Comparison of ENCODE assay signal across 17 cellular contexts in genomic region chr20:58071991-58072390, GRCh38.
A peak's percentile ranks its signal among the peaks of the same experiment; 100 is the strongest.
DNase-seq lines count a peak whose midpoint lies in the region; ATAC-seq, FAIRE-seq and TF ChIP-seq lines count a peak whose summit lies in the region.
"Had no signal": no experiment of that assay in that cellular context is flagged by ENCODE, and none has a peak within 500 bp of the region (broad histone marks: within the 10 kb centered on the region; RNA-seq: fewer than 3 reads in every experiment).

No MANE protein-coding gene starts in this region.

- H3K27me3 Mint-ChIP-seq in activated CD8-positive, alpha-beta T cell treated with anti-CD3 and anti-CD28 coated beads, Interleukin-2, amount 10 ng/mL, durations not matched to agents 7 days and 5 days (ENCODE audit: low read depth) = peaks cover 4% of the 10 kb centered on the region
- H3K27me3 Mint-ChIP-seq in activated CD8-positive, alpha-beta T cell treated with anti-CD3 and anti-CD28 coated beads for 36 hours = peaks cover 12% of the 10 kb centered on the region

- CTCF ChIA-PET in activated CD8-positive, alpha-beta T cell treated with anti-CD3 and anti-CD28 coated beads, Interleukin-2, amount 10 ng/mL, durations not matched to agents 7 days and 5 days (lab: Charles Lee) = no interaction called here
- CTCF ChIA-PET in activated CD8-positive, alpha-beta T cell treated with anti-CD3 and anti-CD28 coated beads for 36 hours (lab: Charles Lee) = no interaction called here

- peaks cover 8% of the 10 kb centered on the region for H3K4me1 Mint-ChIP-seq in activated CD8-positive, alpha-beta T cell treated with anti-CD3 and anti-CD28 coated beads, Interleukin-2, amount 10 ng/mL, durations not matched to agents 7 days and 5 days (ENCODE audit: low read depth)
- no peaks in the 10 kb centered on the region for H3K4me1 Mint-ChIP-seq in activated CD8-positive, alpha-beta T cell treated with anti-CD3 and anti-CD28 coated beads for 36 hours (ENCODE audit: low read depth)

- H3K27ac ChIP-seq in VCaP (peak overlapping the region; percentile 80), WERI-Rb-1 (no peak overlapping the region)
- H3K27ac ChIP-seq: GM23248 had no signal

- H3K4me3 ChIP-seq in WERI-Rb-1 (ENCODE audit: low read depth, low read length) = no peak overlapping the region
- H3K4me3 ChIP-seq: GM23248 had no signal

- H3K27ac Mint-ChIP-seq in activated CD8-positive, alpha-beta T cell treated with anti-CD3 and anti-CD28 coated beads, Interleukin-2, amount 10 ng/mL, durations not matched to agents 7 days and 5 days = no peak overlapping the region
- H3K27ac Mint-ChIP-seq in activated CD8-positive, alpha-beta T cell treated with anti-CD3 and anti-CD28 coated beads for 36 hours = no peak overlapping the region
- H3K27ac Mint-ChIP-seq: B cell; CD4-positive, alpha-beta T cell had no signal

- no peaks in the 10 kb centered on the region for H3K9me3 Mint-ChIP-seq in activated CD8-positive, alpha-beta T cell treated with anti-CD3 and anti-CD28 coated beads, Interleukin-2, amount 10 ng/mL, durations not matched to agents 7 days and 5 days (ENCODE audit: insufficient read depth)
- no peaks in the 10 kb centered on the region for H3K9me3 Mint-ChIP-seq in activated CD8-positive, alpha-beta T cell treated with anti-CD3 and anti-CD28 coated beads for 36 hours
- H3K9me3 Mint-ChIP-seq: CD4-positive, alpha-beta T cell had no signal

- in situ Hi-C loops in GM13976 (cut with MboI; ENCODE audit: low sequenced_read_pairs, unreplicated experiment) = no loop called here

- intact Hi-C loops in activated CD8-positive, alpha-beta T cell treated with anti-CD3 and anti-CD28 coated beads for 36 hours (cut with micrococcal nuclease) = no loop called here

- ATAC-seq in activated CD8-positive, alpha-beta T cell treated with anti-CD3 and anti-CD28 coated beads, Interleukin-2, amount 10 ng/mL, durations not matched to agents 7 days and 5 days = no peak
- ATAC-seq in activated CD8-positive, alpha-beta T cell treated with anti-CD3 and anti-CD28 coated beads for 36 hours = no peak
- no peak for ATAC-seq in HG03520 (IDR thresholded peaks at IDR 0.05; ENCODE audit: unreplicated experiment)
- ATAC-seq: HepG2 had no signal

- no peaks in the 10 kb centered on the region for H3K9me3 ChIP-seq in WERI-Rb-1 (ENCODE audit: severe bottlenecking)

- no peak for TF ChIP-seq CTCF in activated CD8-positive, alpha-beta T cell treated with anti-CD3 and anti-CD28 coated beads for 36 hours (IDR thresholded peaks at IDR 0.05)
- no peak for TF ChIP-seq CTCF in VCaP (conservative IDR thresholded peaks at IDR 0.05)
- TF ChIP-seq CTCF in WERI-Rb-1 (IDR thresholded peaks at IDR 0.05; ENCODE audit: low read depth, low read length) = no peak
- TF ChIP-seq CTCF in GM13976 (IDR thresholded peaks at IDR 0.05; ENCODE audit: borderline replicate concordance, control extremely low read depth, extremely low read depth, insufficient read depth, missing control alignments) = no peak

- POLR2A ChIA-PET in activated CD8-positive, alpha-beta T cell treated with anti-CD3 and anti-CD28 coated beads, Interleukin-2, amount 10 ng/mL, durations not matched to agents 7 days and 5 days (lab: Charles Lee) = no interaction called here
- POLR2A ChIA-PET in activated CD8-positive, alpha-beta T cell treated with anti-CD3 and anti-CD28 coated beads for 36 hours (lab: Charles Lee) = no interaction called here

- no peaks in the 10 kb centered on the region for H3K27me3 ChIP-seq in WERI-Rb-1 (ENCODE audit: insufficient read depth, low read depth, severe bottlenecking)

- H3K36me3 Mint-ChIP-seq in activated CD8-positive, alpha-beta T cell treated with anti-CD3 and anti-CD28 coated beads, Interleukin-2, amount 10 ng/mL, durations not matched to agents 7 days and 5 days (ENCODE audit: low read depth) = no peaks in the 10 kb centered on the region
- no peaks in the 10 kb centered on the region for H3K36me3 Mint-ChIP-seq in activated CD8-positive, alpha-beta T cell treated with anti-CD3 and anti-CD28 coated beads for 36 hours (ENCODE audit: low read depth)

- no peak for FAIRE-seq in urothelium cell line (lab: Jason Lieb, UNC)
- FAIRE-seq: D721Med, H54, HepG2 had no signal

- H3K4me3 Mint-ChIP-seq in activated CD8-positive, alpha-beta T cell treated with anti-CD3 and anti-CD28 coated beads, Interleukin-2, amount 10 ng/mL, durations not matched to agents 7 days and 5 days = no peak overlapping the region
- no peak overlapping the region for H3K4me3 Mint-ChIP-seq in activated CD8-positive, alpha-beta T cell treated with anti-CD3 and anti-CD28 coated beads for 36 hours
- H3K4me3 Mint-ChIP-seq: B cell; CD4-positive, alpha-beta T cell had no signal

- DNase-seq in activated CD8-positive, alpha-beta T cell treated with anti-CD3 and anti-CD28 coated beads, Interleukin-2, amount 10 ng/mL, durations not matched to agents 7 days and 5 days = peak; percentile 4
- no peak for DNase-seq in activated CD8-positive, alpha-beta T cell treated with anti-CD3 and anti-CD28 coated beads for 36 hours
- DNase-seq in NCI-H526 treated with DMSO at 0.1 percent for 48 hours (lab: John Stamatoyannopoulos, UW) = peak; percentile 48
- DNase-seq in urothelium cell line (ENCODE audit: low spot score) = peak; percentile 2
- DNase-seq in WERI-Rb-1 = no peak
- no peak for DNase-seq in GM13976 (ENCODE audit: low spot score)
- DNase-seq: C1 segment of cervical spinal cord; CD4-positive, alpha-beta T cell; DMS53; GF-D8; GM23248 had no signal

- H3K36me3 ChIP-seq in WERI-Rb-1 = no peaks in the 10 kb centered on the region

Comparison
In these comparisons a context has a peak if more than half of its experiments do, and no peak if none do; other contexts are left out.
1. DNase-seq: peak in activated CD8-positive, alpha-beta T cell treated with anti-CD3 and anti-CD28 coated beads, Interleukin-2, amount 10 ng/mL, durations not matched to agents 7 days and 5 days (single experiment), NCI-H526 treated with DMSO at 0.1 percent for 48 hours (single experiment) and urothelium cell line (single experiment); none in activated CD8-positive, alpha-beta T cell treated with anti-CD3 and anti-CD28 coated beads for 36 hours (single experiment), WERI-Rb-1 (single experiment) and GM13976 (single experiment).